ENCODE assay signal across 8 cellular contexts in genomic region chrX:153724252-153725038, GRCh38. TPM values are rescaled to one million over a fixed set of nuclear protein-coding genes. Genes with fewer than 3 reads are reported as not detected.
DNase-seq lines count a peak whose midpoint lies in the region; ATAC-seq and TF ChIP-seq lines count a peak whose summit lies in the region.

ABCD1 (plus strand) TSS chrX:153724856; CDS start chrX:153725267, 411 bp downstream.
BCAP31 (minus strand) TSS chrX:153724387; CDS start chrX:153723244, 1,143 bp downstream.

- DNase-seq in AG20443 (ENCODE audit: low spot score) (peak; percentile 94), NCI-H526 (lab: John Stamatoyannopoulos, UW) (peak; percentile 69 to 94), coronary artery (ENCODE audit: low spot score) (peak; percentile 93), left lobe of liver (ENCODE audit: low spot score) (peak; percentile 91)
- peak; percentile 90 for DNase-seq in activated CD4-positive, alpha-beta T cell treated with anti-CD3 and anti-CD28 coated beads for 48 hours
- DNase-seq in stimulated activated CD4-positive, alpha-beta T cell treated with anti-CD3 and anti-CD28 coated beads, Interleukin-1b, Interleukin-23, amount 100 ng/mL, for 48 hours, result peak; percentile 87

- peak within 1 kb of the TSS; percentile 80 to 95 for H3K27ac ChIP-seq in coronary artery

- TF ChIP-seq CTCF in coronary artery (IDR thresholded peaks at IDR 0.05), result no peak

- peak; percentile 40 for ATAC-seq in GM19043 (IDR thresholded peaks at IDR 0.05; ENCODE audit: low read depth, unreplicated experiment)
- ATAC-seq in HG03354 (IDR thresholded peaks at IDR 0.05; ENCODE audit: poor library complexity, severe bottlenecking, unreplicated experiment), result peak; percentile 57
- peak; percentile 79 for ATAC-seq in left lobe of liver

- H3K4me3 ChIP-seq in coronary artery, result peak within 1 kb of the TSS; percentile 86

RNA-seq across cellular contexts. Expression of gene ABCD1, which starts in this region (rescaled TPM):
- total RNA-seq in left lobe of liver, result 13.4 TPM

RNA-seq across cellular contexts. Expression of gene BCAP31, which starts in this region (rescaled TPM):
- 108 TPM for total RNA-seq in left lobe of liver

Comparison
In these comparisons a context has a peak if more than half of its experiments do, and no peak if none do; other contexts are left out.
1. Peak in every context shown above with its lines: DNase-seq, ATAC-seq, H3K4me3 ChIP-seq and H3K27ac ChIP-seq.